Comparison of ENCODE assay signal across 23 cellular contexts in genomic region chr9:114007991-114008666, GRCh38.
A peak's percentile ranks its signal among the peaks of the same experiment; 100 is the strongest.
DNase-seq lines count a peak whose midpoint lies in the region; ATAC-seq, FAIRE-seq and TF ChIP-seq lines count a peak whose summit lies in the region.
"Had no signal": no experiment of that assay in that cellular context is flagged by ENCODE, and none has a peak within 500 bp of the region (broad histone marks: within the 10 kb centered on the region; RNA-seq: fewer than 3 reads in every experiment).

No MANE protein-coding gene starts in this region.

- peak; percentile 38 for DNase-seq in RWPE2 (ENCODE audit: low spot score)
- peak; percentile 62 for DNase-seq in kidney
- peak; percentile 49 for DNase-seq in sciatic nerve (ENCODE audit: low spot score)
- DNase-seq in colonic mucosa: no peak
- no peak for DNase-seq in D721Med (ENCODE audit: insufficient read length, low spot score)
- no peak for DNase-seq in NCI-H128 (lab: John Stamatoyannopoulos, UW; ENCODE audit: unreplicated experiment)
- DNase-seq in NCI-H2029 treated with DMSO at 0.1 percent for 48 hours (lab: John Stamatoyannopoulos, UW): no peak
- DNase-seq: activated naive CD4-positive, alpha-beta T cell treated with Interleukin-2 at 50 U/mL for 16 hours; foreskin fibroblast; HFFc6; MM.1S; NCI-H1694; NCI-H2227 treated with DMSO at 0.1 percent for 48 hours; PC-3; T-helper 2 cell had no signal

- peak overlapping the region in 6 of 11 experiments; percentile 2 to 34 (median 20); a peak in 6 of 22 replicates for H3K4me2 ChIP-seq in BLaER1 treated with 17β-estradiol and CSF1 and Interleukin-3, amounts not matched to agents 10 nM and 100 nM
- H3K4me2 ChIP-seq: hepatocyte had no signal

- peak overlapping the region in 2 of 11 experiments; percentile 8 to 12; a peak in 4 of 22 replicates for H3K27ac ChIP-seq in BLaER1 treated with 17β-estradiol and CSF1 and Interleukin-3, amounts not matched to agents 10 nM and 100 nM
- H3K27ac ChIP-seq in RWPE2 (ENCODE audit: poor library complexity, severe bottlenecking) (no peak overlapping the region), kidney (ENCODE audit: low read depth in 2 of 2, low read length in 2 of 2) (no peak overlapping the region), colonic mucosa (no peak overlapping the region)
- H3K27ac ChIP-seq: ascending aorta, hepatocyte, HL-60, SJCRH30, thoracic aorta had no signal

- peaks cover 0 to 25% (median 0%) of the 10 kb centered on the region in 11 experiments; a peak in 4 of 22 replicates for H3K27me3 ChIP-seq in BLaER1 treated with 17β-estradiol and CSF1 and Interleukin-3, amounts not matched to agents 10 nM and 100 nM
- no peaks in the 10 kb centered on the region for H3K27me3 ChIP-seq in RWPE2 (ENCODE audit: insufficient read depth, poor library complexity, severe bottlenecking)
- no peaks in the 10 kb centered on the region for H3K27me3 ChIP-seq in colonic mucosa
- H3K27me3 ChIP-seq: ascending aorta, hepatocyte, SJCRH30 had no signal

- no peak overlapping the region for H3K9ac ChIP-seq in BLaER1 treated with 17β-estradiol and CSF1 and Interleukin-3, amounts not matched to agents 10 nM and 100 nM
- H3K9ac ChIP-seq in kidney (ENCODE audit: low read length in 2 of 2) (no peak overlapping the region), colonic mucosa (ENCODE audit: low read depth in 2 of 2, low read length in 2 of 2) (no peak overlapping the region)

- TF ChIP-seq CTCF in RWPE2 (IDR thresholded peaks at IDR 0.05; ENCODE audit: poor library complexity, severe bottlenecking) (no peak), kidney (IDR thresholded peaks at IDR 0.05; ENCODE audit: borderline replicate concordance, extremely low read depth, insufficient read depth) (no peak), colonic mucosa (IDR thresholded peaks at IDR 0.05) (no peak), D721Med (IDR thresholded peaks at IDR 0.05; ENCODE audit: insufficient read depth, missing control alignments) (no peak)

- FAIRE-seq in kidney (lab: Jason Lieb, UNC): no peak
- FAIRE-seq in D721Med (lab: Jason Lieb, UNC): no peak

- intact Hi-C loops in kidney (cut with DNase I): no loop called here
- intact Hi-C loops in sciatic nerve (cut with DNase I): no loop called here
- intact Hi-C loops in colonic mucosa (cut with DNase I): no loop called here

- ATAC-seq in RWPE2 (ENCODE audit: low read depth) (no peak), sciatic nerve (no peak)
- ATAC-seq: activated CD4-positive, CD25-positive, alpha-beta regulatory T cell treated with anti-CD3 and anti-CD28 coated beads, Interleukin-2, amount 50 U/mL, for 24 hours; naive thymus-derived CD8-positive, alpha-beta T cell; PC-3 had no signal

- no peak overlapping the region for H3K4me3 ChIP-seq in BLaER1 treated with 17β-estradiol and CSF1 and Interleukin-3, amounts not matched to agents 10 nM and 100 nM
- H3K4me3 ChIP-seq in RWPE2 (ENCODE audit: severe bottlenecking) (no peak overlapping the region), kidney (ENCODE audit: low read length in 2 of 2) (no peak overlapping the region), colonic mucosa (no peak overlapping the region)
- H3K4me3 ChIP-seq: ascending aorta, hepatocyte, SJCRH30, thoracic aorta had no signal

- peaks cover 12 to 84% (median 76%) of the 10 kb centered on the region in 11 experiments; a peak in 20 of 22 replicates for H3K36me3 ChIP-seq in BLaER1 treated with 17β-estradiol and CSF1 and Interleukin-3, amounts not matched to agents 10 nM and 100 nM
- H3K36me3 ChIP-seq in RWPE2 (ENCODE audit: low read depth): 0 out of 2 replicates have a peak, but pooled peaks cover 4% of the 10 kb centered on the region
- H3K36me3 ChIP-seq in kidney (ENCODE audit: control insufficient read depth in 1 of 2, insufficient read depth in 2 of 2, low read length in 2 of 2): peaks cover 21 to 32% of the 10 kb centered on the region in 2 donors
- H3K36me3 ChIP-seq in colonic mucosa: no peaks in the 10 kb centered on the region

- H3K4me1 ChIP-seq in BLaER1 treated with 17β-estradiol and CSF1 and Interleukin-3, amounts not matched to agents 10 nM and 100 nM: peaks cover 29 to 65% (median 54%) of the 10 kb centered on the region in 10 experiments
- H3K4me1 ChIP-seq in RWPE2 (ENCODE audit: insufficient read depth, poor library complexity, severe bottlenecking) (no peaks in the 10 kb centered on the region), kidney (ENCODE audit: control insufficient read depth in 1 of 2, insufficient read depth in 1 of 2, low read depth in 1 of 2, low read length in 2 of 2) (peaks cover 4 to 6% of the 10 kb centered on the region in 2 donors), colonic mucosa (no peaks in the 10 kb centered on the region)
- H3K4me1 ChIP-seq: SJCRH30 had no signal

- H3K9me3 ChIP-seq in BLaER1 treated with 17β-estradiol and CSF1 and Interleukin-3, amounts not matched to agents 10 nM and 100 nM (replicated peaks in 1 of 11): peaks cover 0 to 19% (median 5%) of the 10 kb centered on the region in 11 experiments; a peak in 8 of 22 replicates
- no peaks in the 10 kb centered on the region for H3K9me3 ChIP-seq in RWPE2 (ENCODE audit: severe bottlenecking)
- no peaks in the 10 kb centered on the region for H3K9me3 ChIP-seq in kidney (ENCODE audit: control insufficient read depth in 1 of 2, low read length in 2 of 2)
- no peaks in the 10 kb centered on the region for H3K9me3 ChIP-seq in colonic mucosa
- H3K9me3 ChIP-seq: ascending aorta, SJCRH30, thoracic aorta had no signal

- peaks cover 0 to 40% (median 8%) of the 10 kb centered on the region in 11 experiments; a peak in 11 of 22 replicates for H4K20me1 ChIP-seq in BLaER1 treated with 17β-estradiol and CSF1 and Interleukin-3, amounts not matched to agents 10 nM and 100 nM

Comparison
In these comparisons a context has a peak if more than half of its experiments do, and no peak if none do; other contexts are left out.
1. DNase-seq: peak in RWPE2 (single experiment), kidney (single experiment) and sciatic nerve (single experiment); none in colonic mucosa (single experiment), D721Med (single experiment), NCI-H128 (single experiment) and NCI-H2029 treated with DMSO at 0.1 percent for 48 hours (single experiment).